23 cellular contexts compared by ENCODE assay signal in the genomic region with DNA sequence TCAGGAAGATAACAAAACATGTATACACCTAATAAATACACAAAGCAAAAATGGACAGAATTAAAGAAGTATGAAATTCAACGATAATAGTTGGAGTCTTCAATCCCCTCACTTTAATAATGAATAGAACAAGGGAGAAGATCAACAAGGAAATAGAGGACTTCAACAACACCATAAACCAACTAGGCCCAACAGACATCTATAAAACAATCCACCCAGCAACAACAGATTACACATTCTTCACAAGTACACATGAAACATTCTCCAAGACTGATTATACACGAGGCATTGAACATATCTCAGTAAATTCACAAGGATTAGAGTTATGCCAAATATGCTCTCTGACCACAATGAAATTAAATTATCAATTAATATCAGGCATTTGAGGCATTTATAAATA.
"Had no signal": no experiment of that assay in that cellular context is flagged by ENCODE, and none has a peak within 500 bp of the region (broad histone marks: within the 10 kb centered on the region; RNA-seq: fewer than 3 reads in every experiment).

No MANE protein-coding gene starts in this region.

- ATAC-seq: effector memory CD8-positive, alpha-beta T cell; esophagus mucosa; foreskin keratinocyte; gastrocnemius medialis; gastroesophageal sphincter; heart left ventricle; heart right ventricle had no signal

- DNase-seq: colonic mucosa; cortex of kidney; dermis blood vessel endothelial cell; dorsolateral prefrontal cortex; effector CD4-positive, alpha-beta T cell; effector CD8-positive, alpha-beta T cell; effector memory CD4-positive, alpha-beta T cell; effector memory CD8-positive, alpha-beta T cell; endodermal cell; erythroblast; esophagus squamous epithelium; foreskin fibroblast; foreskin keratinocyte; foreskin melanocyte; gastrocnemius medialis; glutamatergic neuron; head of caudate nucleus; heart left ventricle; heart right ventricle had no signal

- H3K9me3 ChIP-seq: colonic mucosa, esophagus muscularis mucosa, esophagus squamous epithelium, gastrocnemius medialis, gastroesophageal sphincter had no signal

- H3K36me3 ChIP-seq: colonic mucosa, esophagus muscularis mucosa, esophagus squamous epithelium, gastrocnemius medialis, gastroesophageal sphincter, heart left ventricle, heart right ventricle had no signal

- H3K4me3 ChIP-seq: colonic mucosa, coronary artery, dorsolateral prefrontal cortex, esophagus muscularis mucosa, esophagus squamous epithelium, gastrocnemius medialis, gastroesophageal sphincter, heart left ventricle, heart right ventricle had no signal

- H3K4me1 ChIP-seq: colonic mucosa, esophagus muscularis mucosa, esophagus squamous epithelium, foreskin keratinocyte, gastrocnemius medialis, gastroesophageal sphincter, heart right ventricle had no signal
